19 cellular contexts compared by ENCODE assay signal in the genomic region with DNA sequence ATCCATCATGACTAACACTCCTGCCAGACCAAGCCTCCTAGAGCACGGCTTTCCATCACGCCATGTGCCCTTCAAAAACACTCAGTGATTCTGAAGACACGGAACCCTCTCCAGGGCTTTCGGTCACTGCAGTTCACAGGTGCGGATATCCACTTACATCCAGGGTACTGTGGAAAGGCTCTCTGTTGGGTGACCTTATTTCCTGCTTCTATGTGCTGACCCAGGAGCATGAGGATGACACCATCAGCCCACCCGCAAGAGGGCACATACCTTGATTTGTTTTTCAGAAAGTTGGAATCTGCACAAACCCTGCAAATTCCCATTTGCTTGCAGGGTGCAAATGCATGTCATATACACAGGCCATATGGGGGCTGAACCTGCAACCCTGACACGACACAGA.
DNase-seq lines count a peak whose midpoint lies in the region; ATAC-seq and TF ChIP-seq lines count a peak whose summit lies in the region.
"Had no signal": no experiment of that assay in that cellular context is flagged by ENCODE, and none has a peak within 500 bp of the region (broad histone marks: within the 10 kb centered on the region; RNA-seq: fewer than 3 reads in every experiment).

No MANE protein-coding gene starts in this region.

- H3K36me3 ChIP-seq in GM23338 (ENCODE audit: insufficient read depth), result no peaks in the 10 kb centered on the region
- H3K36me3 ChIP-seq: HAP-1 had no signal

- H3K36me3 Mint-ChIP-seq in GM23338 (ENCODE audit: low read depth) (no peaks in the 10 kb centered on the region), WTC11 (no peaks in the 10 kb centered on the region), progenitor cell of endocrine pancreas (ENCODE audit: insufficient read depth) (peaks cover 3% of the 10 kb centered on the region)
- H3K36me3 Mint-ChIP-seq: CD4-positive, alpha-beta memory T cell had no signal

- no peaks in the 10 kb centered on the region for H3K9me3 Mint-ChIP-seq in GM23338
- no peaks in the 10 kb centered on the region for H3K9me3 Mint-ChIP-seq in WTC11
- H3K9me3 Mint-ChIP-seq in progenitor cell of endocrine pancreas (ENCODE audit: low read depth), result no peaks in the 10 kb centered on the region
- H3K9me3 Mint-ChIP-seq: CD4-positive, alpha-beta memory T cell; HFFc6 had no signal

- no peak overlapping the region for H3K27ac ChIP-seq in GM23338 (ENCODE audit: low read depth)
- H3K27ac ChIP-seq: A549 had no signal

- H3K4me1 Mint-ChIP-seq in GM23338 (peaks cover 8% of the 10 kb centered on the region), WTC11 (peaks cover 23% of the 10 kb centered on the region), progenitor cell of endocrine pancreas (ENCODE audit: low read depth) (peaks cover 13% of the 10 kb centered on the region)
- H3K4me1 Mint-ChIP-seq: CD4-positive, alpha-beta memory T cell had no signal

- H3K27me3 Mint-ChIP-seq in GM23338 (ENCODE audit: insufficient read depth, low read depth, poor library complexity) (peaks cover 5% of the 10 kb centered on the region), WTC11 (ENCODE audit: low read depth) (no peaks in the 10 kb centered on the region), progenitor cell of endocrine pancreas (no peaks in the 10 kb centered on the region)
- H3K27me3 Mint-ChIP-seq: CD4-positive, alpha-beta memory T cell had no signal

- no peaks in the 10 kb centered on the region; the same call in 1 of the 2 replicates for H4K20me1 ChIP-seq in GM23338 (replicated peaks; ENCODE audit: insufficient read depth)

- H3K27ac Mint-ChIP-seq in GM23338, result peak overlapping the region; percentile 19; the same call in 1 of the 2 replicates
- H3K27ac Mint-ChIP-seq in WTC11, result peak overlapping the region; percentile 75; the same call in 1 of the 2 replicates
- H3K27ac Mint-ChIP-seq in progenitor cell of endocrine pancreas, result peak overlapping the region; percentile 50
- H3K27ac Mint-ChIP-seq: CD4-positive, alpha-beta memory T cell; HFFc6 had no signal

- TF ChIP-seq CTCF in GM23338 (conservative IDR thresholded peaks at IDR 0.05; ENCODE audit: low read depth in 2 of 2), result no peak
- no peak for TF ChIP-seq CTCF in WTC11 (IDR thresholded peaks at IDR 0.05)
- no peak for TF ChIP-seq CTCF in progenitor cell of endocrine pancreas (IDR thresholded peaks at IDR 0.05; ENCODE audit: unreplicated experiment)

- H3K27me3 ChIP-seq in GM23338 (ENCODE audit: insufficient read depth), result no peaks in the 10 kb centered on the region

- CTCF ChIA-PET in WTC11 (lab: Charles Lee), result no interaction called here

- no peak overlapping the region for H3K4me3 Mint-ChIP-seq in GM23338
- no peak overlapping the region for H3K4me3 Mint-ChIP-seq in WTC11
- no peak overlapping the region for H3K4me3 Mint-ChIP-seq in progenitor cell of endocrine pancreas (ENCODE audit: low read depth)
- H3K4me3 Mint-ChIP-seq: CD4-positive, alpha-beta memory T cell; HFFc6 had no signal

- no peaks in the 10 kb centered on the region for H3K9me2 ChIP-seq in GM23338 (ENCODE audit: insufficient read depth)

- POLR2A ChIA-PET in WTC11 (lab: Charles Lee), result no interaction called here

- no peak overlapping the region for H3K4me2 ChIP-seq in GM23338
- H3K4me2 ChIP-seq: A549 had no signal

- H3K4me1 ChIP-seq in GM23338 (ENCODE audit: insufficient read depth), result no peaks in the 10 kb centered on the region
- H3K4me1 ChIP-seq: A549, HAP-1 had no signal

- no peaks in the 10 kb centered on the region for H3F3A ChIP-seq in GM23338 (replicated peaks; ENCODE audit: low read depth)

- H2AFZ ChIP-seq in GM23338, result no peak overlapping the region

- H3K4me3 ChIP-seq in GM23338, result no peak overlapping the region
- H3K4me3 ChIP-seq: A549, HAP-1 had no signal

- DNase-seq in GM23338 (ENCODE audit: low spot score) (no peak), WTC11 (ENCODE audit: low spot score) (no peak), dermis microvascular lymphatic vessel endothelial cell (ENCODE audit: low read depth in 2 of 2) (peak; percentile 42 to 86), progenitor cell of endocrine pancreas (ENCODE audit: low spot score, unreplicated experiment) (no peak), ACHN (no peak)
- no peak for DNase-seq in activated naive CD4-positive, alpha-beta T cell treated with Interleukin-2 at 50 U/mL for 16 hours
- DNase-seq: 8988T; C1 segment of cervical spinal cord; Calu3; CD4-positive, alpha-beta memory T cell; COR-L47; DMS53; DMS79 treated with DMSO at 0.1 percent for 48 hours; GF-D8; GOT3; HFFc6 had no signal

- H3K79me2 ChIP-seq in GM23338 (replicated peaks; ENCODE audit: insufficient read depth), result peaks cover 9% of the 10 kb centered on the region

- ATAC-seq in GM23338 (no peak), WTC11 (no peak), GM18868 (IDR thresholded peaks at IDR 0.05; ENCODE audit: unreplicated experiment) (no peak)
- ATAC-seq: A549 had no signal

- in situ Hi-C loops in ACHN (cut with HindIII; ENCODE audit: low pct_ligation_motif_present, low pct_unique_long_range_greater_than_20kb, low sequenced_read_pairs), result no loop called here

TF ChIP-seq in GM23338, 12 proteins besides CTCF, POLR2A, EP300 and RAD21 (continues in another document):
- TF ChIP-seq POLR2AphosphoS5 (IDR thresholded peaks at IDR 0.05; ENCODE audit: low read depth) (no peak), EZH2 (IDR thresholded peaks at IDR 0.05; ENCODE audit: low read depth, unreplicated experiment) (no peak), CREB1 (CRISPR knock-in tag; IDR thresholded peaks at IDR 0.05; ENCODE audit: low read depth) (no peak), EZH2phosphoT487 (IDR thresholded peaks at IDR 0.05; ENCODE audit: unreplicated experiment) (no peak), NANOG (IDR thresholded peaks at IDR 0.05; ENCODE audit: borderline replicate concordance) (no peak), ZNF114 (CRISPR knock-in tag; IDR thresholded peaks at IDR 0.05) (no peak)
- TF ChIP-seq, protein P1, sequence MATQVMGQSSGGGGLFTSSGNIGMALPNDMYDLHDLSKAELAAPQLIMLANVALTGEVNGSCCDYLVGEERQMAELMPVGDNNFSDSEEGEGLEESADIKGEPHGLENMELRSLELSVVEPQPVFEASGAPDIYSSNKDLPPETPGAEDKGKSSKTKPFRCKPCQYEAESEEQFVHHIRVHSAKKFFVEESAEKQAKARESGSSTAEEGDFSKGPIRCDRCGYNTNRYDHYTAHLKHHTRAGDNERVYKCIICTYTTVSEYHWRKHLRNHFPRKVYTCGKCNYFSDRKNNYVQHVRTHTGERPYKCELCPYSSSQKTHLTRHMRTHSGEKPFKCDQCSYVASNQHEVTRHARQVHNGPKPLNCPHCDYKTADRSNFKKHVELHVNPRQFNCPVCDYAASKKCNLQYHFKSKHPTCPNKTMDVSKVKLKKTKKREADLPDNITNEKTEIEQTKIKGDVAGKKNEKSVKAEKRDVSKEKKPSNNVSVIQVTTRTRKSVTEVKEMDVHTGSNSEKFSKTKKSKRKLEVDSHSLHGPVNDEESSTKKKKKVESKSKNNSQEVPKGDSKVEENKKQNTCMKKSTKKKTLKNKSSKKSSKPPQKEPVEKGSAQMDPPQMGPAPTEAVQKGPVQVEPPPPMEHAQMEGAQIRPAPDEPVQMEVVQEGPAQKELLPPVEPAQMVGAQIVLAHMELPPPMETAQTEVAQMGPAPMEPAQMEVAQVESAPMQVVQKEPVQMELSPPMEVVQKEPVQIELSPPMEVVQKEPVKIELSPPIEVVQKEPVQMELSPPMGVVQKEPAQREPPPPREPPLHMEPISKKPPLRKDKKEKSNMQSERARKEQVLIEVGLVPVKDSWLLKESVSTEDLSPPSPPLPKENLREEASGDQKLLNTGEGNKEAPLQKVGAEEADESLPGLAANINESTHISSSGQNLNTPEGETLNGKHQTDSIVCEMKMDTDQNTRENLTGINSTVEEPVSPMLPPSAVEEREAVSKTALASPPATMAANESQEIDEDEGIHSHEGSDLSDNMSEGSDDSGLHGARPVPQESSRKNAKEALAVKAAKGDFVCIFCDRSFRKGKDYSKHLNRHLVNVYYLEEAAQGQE (IDR thresholded peaks at IDR 0.05; ENCODE audit: unreplicated experiment), result no peak

TF ChIP-seq in WTC11, 78 proteins besides CTCF, POLR2A, EP300 and RAD21 (continues in another document):
- TF ChIP-seq, protein P2, sequence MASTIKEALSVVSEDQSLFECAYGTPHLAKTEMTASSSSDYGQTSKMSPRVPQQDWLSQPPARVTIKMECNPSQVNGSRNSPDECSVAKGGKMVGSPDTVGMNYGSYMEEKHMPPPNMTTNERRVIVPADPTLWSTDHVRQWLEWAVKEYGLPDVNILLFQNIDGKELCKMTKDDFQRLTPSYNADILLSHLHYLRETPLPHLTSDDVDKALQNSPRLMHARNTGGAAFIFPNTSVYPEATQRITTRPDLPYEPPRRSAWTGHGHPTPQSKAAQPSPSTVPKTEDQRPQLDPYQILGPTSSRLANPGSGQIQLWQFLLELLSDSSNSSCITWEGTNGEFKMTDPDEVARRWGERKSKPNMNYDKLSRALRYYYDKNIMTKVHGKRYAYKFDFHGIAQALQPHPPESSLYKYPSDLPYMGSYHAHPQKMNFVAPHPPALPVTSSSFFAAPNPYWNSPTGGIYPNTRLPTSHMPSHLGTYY (CRISPR knock-in tag; IDR thresholded peaks at IDR 0.05), result no peak
- TF ChIP-seq MYBL2 (CRISPR knock-in tag; IDR thresholded peaks at IDR 0.05), result no peak
- TF ChIP-seq, protein P3, sequence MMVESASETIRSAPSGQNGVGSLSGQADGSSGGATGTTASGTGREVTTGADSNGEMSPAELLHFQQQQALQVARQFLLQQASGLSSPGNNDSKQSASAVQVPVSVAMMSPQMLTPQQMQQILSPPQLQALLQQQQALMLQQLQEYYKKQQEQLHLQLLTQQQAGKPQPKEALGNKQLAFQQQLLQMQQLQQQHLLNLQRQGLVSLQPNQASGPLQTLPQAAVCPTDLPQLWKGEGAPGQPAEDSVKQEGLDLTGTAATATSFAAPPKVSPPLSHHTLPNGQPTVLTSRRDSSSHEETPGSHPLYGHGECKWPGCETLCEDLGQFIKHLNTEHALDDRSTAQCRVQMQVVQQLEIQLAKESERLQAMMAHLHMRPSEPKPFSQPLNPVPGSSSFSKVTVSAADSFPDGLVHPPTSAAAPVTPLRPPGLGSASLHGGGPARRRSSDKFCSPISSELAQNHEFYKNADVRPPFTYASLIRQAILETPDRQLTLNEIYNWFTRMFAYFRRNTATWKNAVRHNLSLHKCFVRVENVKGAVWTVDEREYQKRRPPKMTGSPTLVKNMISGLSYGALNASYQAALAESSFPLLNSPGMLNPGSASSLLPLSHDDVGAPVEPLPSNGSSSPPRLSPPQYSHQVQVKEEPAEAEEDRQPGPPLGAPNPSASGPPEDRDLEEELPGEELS (CRISPR knock-in tag; IDR thresholded peaks at IDR 0.05), result no peak
- no peak for TF ChIP-seq ZBTB21 (CRISPR knock-in tag; IDR thresholded peaks at IDR 0.05; ENCODE audit: borderline replicate concordance)

Comparison
In these comparisons a context has a peak if more than half of its experiments do, and no peak if none do; other contexts are left out.
1. DNase-seq: peak in dermis microvascular lymphatic vessel endothelial cell (2 of 2); none in GM23338 (single experiment), WTC11 (single experiment), progenitor cell of endocrine pancreas (single experiment), activated naive CD4-positive, alpha-beta T cell treated with Interleukin-2 at 50 U/mL for 16 hours (single experiment) and ACHN (single experiment).
2. H3K27ac Mint-ChIP-seq: peak in every context shown above with its lines; median percentile 75 in WTC11; 50 in progenitor cell of endocrine pancreas; 19 in GM23338.